1 cellular context compared by ENCODE assay signal in the genomic region with DNA sequence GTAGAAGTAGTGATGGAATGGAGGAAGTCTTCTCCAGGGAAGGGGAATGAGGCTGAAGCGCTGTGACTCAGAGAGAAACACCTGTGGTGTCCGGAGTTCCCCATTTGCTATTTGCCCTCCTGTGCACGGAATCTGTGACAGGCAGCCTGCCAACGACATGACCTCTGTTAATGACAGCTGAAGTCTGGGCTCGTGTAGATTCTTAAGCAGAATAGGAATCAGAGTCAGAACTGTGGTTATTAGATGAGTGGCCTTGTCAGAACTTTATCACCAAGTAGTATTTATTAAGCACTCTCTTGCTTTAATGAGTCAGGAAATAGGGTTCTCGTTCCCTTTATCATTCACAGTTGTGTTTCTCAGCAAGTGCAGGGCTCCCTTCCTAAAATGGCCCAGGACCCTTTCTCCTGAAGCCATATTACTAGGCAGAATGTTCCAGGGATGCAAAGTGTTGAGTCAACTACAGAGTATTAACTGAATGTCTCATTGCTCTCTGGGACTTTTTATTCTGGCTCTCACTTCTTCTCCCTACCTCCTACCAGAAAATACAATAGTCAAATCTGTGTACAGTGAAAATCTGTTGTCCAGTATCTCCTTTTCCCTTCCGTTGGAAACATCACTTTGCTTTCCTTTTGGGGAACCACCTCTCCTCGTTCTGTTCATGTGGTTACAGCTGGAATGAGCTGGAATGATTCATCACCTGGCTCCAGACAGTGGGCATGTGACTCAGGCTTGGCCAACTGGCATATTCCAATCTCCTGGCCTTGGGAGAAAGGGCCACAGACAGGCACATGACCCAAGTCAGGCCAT.
TF ChIP-seq lines count a peak whose summit lies in the region.

No MANE protein-coding gene starts in this region.

TF ChIP-seq in GM23338, 12 proteins besides CTCF, POLR2A, EP300 and RAD21 (continued from another document):
- TF ChIP-seq, protein P1, sequence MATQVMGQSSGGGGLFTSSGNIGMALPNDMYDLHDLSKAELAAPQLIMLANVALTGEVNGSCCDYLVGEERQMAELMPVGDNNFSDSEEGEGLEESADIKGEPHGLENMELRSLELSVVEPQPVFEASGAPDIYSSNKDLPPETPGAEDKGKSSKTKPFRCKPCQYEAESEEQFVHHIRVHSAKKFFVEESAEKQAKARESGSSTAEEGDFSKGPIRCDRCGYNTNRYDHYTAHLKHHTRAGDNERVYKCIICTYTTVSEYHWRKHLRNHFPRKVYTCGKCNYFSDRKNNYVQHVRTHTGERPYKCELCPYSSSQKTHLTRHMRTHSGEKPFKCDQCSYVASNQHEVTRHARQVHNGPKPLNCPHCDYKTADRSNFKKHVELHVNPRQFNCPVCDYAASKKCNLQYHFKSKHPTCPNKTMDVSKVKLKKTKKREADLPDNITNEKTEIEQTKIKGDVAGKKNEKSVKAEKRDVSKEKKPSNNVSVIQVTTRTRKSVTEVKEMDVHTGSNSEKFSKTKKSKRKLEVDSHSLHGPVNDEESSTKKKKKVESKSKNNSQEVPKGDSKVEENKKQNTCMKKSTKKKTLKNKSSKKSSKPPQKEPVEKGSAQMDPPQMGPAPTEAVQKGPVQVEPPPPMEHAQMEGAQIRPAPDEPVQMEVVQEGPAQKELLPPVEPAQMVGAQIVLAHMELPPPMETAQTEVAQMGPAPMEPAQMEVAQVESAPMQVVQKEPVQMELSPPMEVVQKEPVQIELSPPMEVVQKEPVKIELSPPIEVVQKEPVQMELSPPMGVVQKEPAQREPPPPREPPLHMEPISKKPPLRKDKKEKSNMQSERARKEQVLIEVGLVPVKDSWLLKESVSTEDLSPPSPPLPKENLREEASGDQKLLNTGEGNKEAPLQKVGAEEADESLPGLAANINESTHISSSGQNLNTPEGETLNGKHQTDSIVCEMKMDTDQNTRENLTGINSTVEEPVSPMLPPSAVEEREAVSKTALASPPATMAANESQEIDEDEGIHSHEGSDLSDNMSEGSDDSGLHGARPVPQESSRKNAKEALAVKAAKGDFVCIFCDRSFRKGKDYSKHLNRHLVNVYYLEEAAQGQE (IDR thresholded peaks at IDR 0.05; ENCODE audit: unreplicated experiment), result no peak
- TF ChIP-seq CREB1 (CRISPR knock-in tag; IDR thresholded peaks at IDR 0.05; ENCODE audit: low read depth), result no peak
